ENCODE assay signal across 27 cellular contexts in the genomic region with DNA sequence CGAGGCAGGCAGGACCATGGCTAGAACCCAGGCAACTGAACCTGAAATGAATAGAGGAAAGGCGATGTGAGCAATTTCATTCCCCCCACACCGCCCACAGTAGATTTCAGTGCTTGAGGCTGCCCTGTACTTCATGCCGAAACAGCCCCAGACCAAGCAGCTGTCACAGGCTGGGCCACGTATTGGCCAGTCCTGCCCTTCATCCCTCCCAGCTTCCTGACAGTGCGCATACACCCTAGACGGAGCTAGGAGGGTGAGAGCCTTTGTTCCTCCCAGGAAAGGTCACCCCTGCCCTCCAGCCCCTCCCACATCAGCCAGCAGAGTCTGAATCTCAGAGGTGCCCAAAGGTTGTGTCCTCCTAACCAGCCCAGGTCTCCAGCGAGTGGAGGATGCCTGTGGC.
DNase-seq lines count a peak whose midpoint lies in the region; ATAC-seq, FAIRE-seq and TF ChIP-seq lines count a peak whose summit lies in the region.
"Had no signal": no experiment of that assay in that cellular context is flagged by ENCODE, and none has a peak within 500 bp of the region (broad histone marks: within the 10 kb centered on the region; RNA-seq: fewer than 3 reads in every experiment).

No MANE protein-coding gene starts in this region.

- intact Hi-C loops in HepG2 (cut with micrococcal nuclease; ENCODE audit: unreplicated experiment), result no loop called here
- intact Hi-C loops in right lobe of liver (cut with DNase I), result no loop called here
- intact Hi-C loops in left ventricle myocardium superior (cut with micrococcal nuclease), result no loop called here
- intact Hi-C loops in spleen (cut with DNase I; ENCODE audit: low total_unique reads), result no loop called here

- H3K4me1 ChIP-seq in HepG2 (ENCODE audit: insufficient read depth, low read length) (no peaks in the 10 kb centered on the region), right lobe of liver (peaks cover 0 to 5% (median under 1%) of the 10 kb centered on the region in 4 donors), endodermal cell (ENCODE audit: control insufficient read depth, insufficient read depth, low read length) (no peaks in the 10 kb centered on the region), spleen (peaks cover 2 to 56% (median 42%) of the 10 kb centered on the region in 6 donors)

- no peak for DNase-seq in HepG2 (ENCODE audit: low spot score)
- DNase-seq in right lobe of liver, result no peak
- DNase-seq in endodermal cell, result no peak
- DNase-seq in left ventricle myocardium superior, result no peak
- DNase-seq in spleen, result no peak
- DNase-seq in activated T-cell treated with anti-CD3 and anti-CD28 coated beads, Interleukin-2, amount 50 U/mL, for 1 hour, result no peak
- DNase-seq in OCI-M1 (lab: John Stamatoyannopoulos, UW), result no peak
- no peak for DNase-seq in H4 (ENCODE audit: low spot score)
- DNase-seq: CD4-positive, alpha-beta memory T cell; DMS 273 treated with DMSO at 0.1 percent for 48 hours; EL; GDM1; H9; Kasumi-1; NCI-H1092 treated with DMSO at 0.1 percent for 48 hours; NCI-H1436; NCI-H187; NCI-H2081 treated with DMSO at 0.1 percent for 48 hours; NCI-H2171; NCI-H345; NCI-H510A treated with DMSO at 0.1 percent for 48 hours; NCI-H774; PC-3; SHP77 had no signal

- no peaks in the 10 kb centered on the region for H3K27me3 Mint-ChIP-seq in endodermal cell (ENCODE audit: insufficient read depth)
- H3K27me3 Mint-ChIP-seq: CD4-positive, alpha-beta memory T cell had no signal

- in situ Hi-C loops in HepG2 (cut with HindIII; ENCODE audit: extremely low pct_ligation_motif_present, low pct_unique_long_range_greater_than_20kb), result no loop called here

- POLR2A ChIA-PET in HepG2 (lab: Yijun Ruan, JAX), result no interaction called here

- H2AFZ ChIP-seq in HepG2 (ENCODE audit: low read length), result no peak overlapping the region

- CTCF ChIA-PET in HepG2 (lab: Yijun Ruan, JAX; ENCODE audit: low intra/inter-chr PET ratio, low total read pairs), result no interaction called here

- no peaks in the 10 kb centered on the region for H3K9me3 Mint-ChIP-seq in endodermal cell
- H3K9me3 Mint-ChIP-seq: CD4-positive, alpha-beta memory T cell; H9 had no signal

- no TSS peak for BruUV-seq in HepG2 (replicated peaks; lab: Mats Ljungman, UMichigan)

- WGBS in HepG2 (ENCODE audit: low lambda C conversion rate), result 87% methylated on average over 5 of the region's 8 CpGs
- WGBS in right lobe of liver (ENCODE audit: insufficient coverage, low coverage, low lambda C conversion rate, missing lambda C conversion rate), result 80% methylated on average over 1 of the region's 8 CpGs
- WGBS in endodermal cell (ENCODE audit: insufficient coverage in 1 of 2, insufficient read length in 1 of 2), 2 experiments, result 78 to 87% methylated on average over 5 to 8 of the region's 8 CpGs
- 67 to 89% (median 75%) methylated on average over 3 to 8 of the region's 8 CpGs for WGBS in spleen, 5 donors

- H4K20me1 ChIP-seq in HepG2 (ENCODE audit: insufficient read depth, low read length), result peaks cover 5% of the 10 kb centered on the region; the same call in 1 of the 2 replicates

- no peak overlapping the region for H3K27ac ChIP-seq in HepG2 (ENCODE audit: extremely low read length, insufficient read depth, low read length)
- H3K27ac ChIP-seq in right lobe of liver, result no peak overlapping the region
- peak overlapping the region; percentile 71 for H3K27ac ChIP-seq in endodermal cell (ENCODE audit: low read depth, low read length)
- peak overlapping the region in 5 of 8 donors; percentile 42 to 95 (median 84) for H3K27ac ChIP-seq in spleen

- no peak overlapping the region for H3K9ac ChIP-seq in HepG2 (ENCODE audit: insufficient read depth, low read depth, low read length)
- H3K9ac ChIP-seq in endodermal cell (ENCODE audit: extremely low read depth, low read length, poor library complexity, severe bottlenecking), result no peak overlapping the region

- no peak for TF ChIP-seq POLR2A in HepG2 (IDR thresholded peaks at IDR 0.05; ENCODE audit: insufficient read depth in 1 of 2, low read depth in 2 of 2, low read length in 2 of 2)
- no peak for TF ChIP-seq POLR2A in right lobe of liver (IDR thresholded peaks at IDR 0.05)
- TF ChIP-seq POLR2A in spleen (IDR thresholded peaks at IDR 0.05), result no peak

- no peak for ATAC-seq in HepG2
- no peak for ATAC-seq in right lobe of liver
- ATAC-seq in left ventricle myocardium superior, result peak; percentile 34
- ATAC-seq: GM12878, K562, PC-3 had no signal

- peaks cover 38 to 90% of the 10 kb centered on the region in 2 experiments for H3K36me3 ChIP-seq in HepG2 (replicated peaks in 1 of 2; ENCODE audit: control insufficient read depth in 1 of 2, insufficient read depth in 2 of 2, low read length in 2 of 2)
- H3K36me3 ChIP-seq in right lobe of liver, result peaks cover 0 to 8% (median 0%) of the 10 kb centered on the region in 4 donors
- H3K36me3 ChIP-seq in endodermal cell (ENCODE audit: control insufficient read depth, insufficient read depth, low read length), result peaks cover 31% of the 10 kb centered on the region
- peaks cover 0 to 90% (median 10%) of the 10 kb centered on the region in 6 donors for H3K36me3 ChIP-seq in spleen

- H3K79me2 ChIP-seq in HepG2 (ENCODE audit: insufficient read depth, low read length), result no peaks in the 10 kb centered on the region

- peaks cover 35% of the 10 kb centered on the region for H3K36me3 Mint-ChIP-seq in endodermal cell (ENCODE audit: low read depth)

- no peak for TF ChIP-seq RAD21 in HepG2 (CRISPR knock-in tag; IDR thresholded peaks at IDR 0.05)

- TF ChIP-seq CTCF in HepG2 (CRISPR knock-in tag; IDR thresholded peaks at IDR 0.05) (no peak), right lobe of liver (IDR thresholded peaks at IDR 0.05) (no peak), endodermal cell (conservative IDR thresholded peaks at IDR 0.05) (no peak), spleen (IDR thresholded peaks at IDR 0.05 in 8 of 11, conservative IDR thresholded peaks at IDR 0.05 in 3 of 11) (no peak)

- H3K27me3 ChIP-seq in HepG2 (ENCODE audit: control insufficient read depth in 1 of 2, insufficient read depth in 2 of 2, low read length in 2 of 2), result no peaks in the 10 kb centered on the region
- no peaks in the 10 kb centered on the region for H3K27me3 ChIP-seq in right lobe of liver
- no peaks in the 10 kb centered on the region for H3K27me3 ChIP-seq in endodermal cell (ENCODE audit: control insufficient read depth, insufficient read depth, low read length, poor library complexity, severe bottlenecking)
- no peaks in the 10 kb centered on the region for H3K27me3 ChIP-seq in spleen (replicated peaks in 1 of 7)

- H3K4me3 Mint-ChIP-seq in endodermal cell, result no peak overlapping the region
- H3K4me3 Mint-ChIP-seq: CD4-positive, alpha-beta memory T cell; H9 had no signal

- peaks cover 3% of the 10 kb centered on the region for H3K4me1 Mint-ChIP-seq in endodermal cell

- no peak overlapping the region for H3K4me2 ChIP-seq in HepG2 (ENCODE audit: low read depth, low read length)

- H3K4me3 ChIP-seq in HepG2 (replicated peaks in 1 of 3; ENCODE audit: insufficient read depth in 1 of 3, low read depth in 2 of 3, low read length in 3 of 3), result no peak overlapping the region
- H3K4me3 ChIP-seq in right lobe of liver, result no peak overlapping the region
- no peak overlapping the region for H3K4me3 ChIP-seq in endodermal cell (ENCODE audit: low read length)
- H3K4me3 ChIP-seq in spleen, result no peak overlapping the region
- H3K4me3 ChIP-seq: GM12878, K562 had no signal

- H3K9me3 ChIP-seq in HepG2 (ENCODE audit: low read length), result no peaks in the 10 kb centered on the region
- no peaks in the 10 kb centered on the region for H3K9me3 ChIP-seq in right lobe of liver
- H3K9me3 ChIP-seq in endodermal cell (ENCODE audit: control insufficient read depth, low read length), result no peaks in the 10 kb centered on the region
- H3K9me3 ChIP-seq in spleen, result no peaks in the 10 kb centered on the region

- no peak for FAIRE-seq in HepG2 (lab: Jason Lieb, UNC)
- FAIRE-seq: GM12878, GM19239, K562 had no signal

- TF ChIP-seq EP300 in HepG2 (IDR thresholded peaks at IDR 0.05; ENCODE audit: low read depth in 2 of 2, low read length in 2 of 2), result no peak
- no peak for TF ChIP-seq EP300 in HepG2 (CRISPR knock-in tag; IDR thresholded peaks at IDR 0.05; ENCODE audit: borderline replicate concordance)

- no peak overlapping the region for H3K27ac Mint-ChIP-seq in endodermal cell

TF ChIP-seq in HepG2, 621 proteins besides CTCF, POLR2A, EP300 and RAD21:
- no peak for TF ChIP-seq HMG20B (CRISPR knock-in tag; conservative IDR thresholded peaks at IDR 0.05)
- TF ChIP-seq RBM22 (optimal IDR thresholded peaks at IDR 0.05; ENCODE audit: low read length), result peak; percentile 79

Comparison
In these comparisons a context has a peak if more than half of its experiments do, and no peak if none do; other contexts are left out.
1. H3K27ac ChIP-seq: peak in endodermal cell (single experiment) and spleen (5 of 8); none in HepG2 (single experiment) and right lobe of liver (0 of 3).